ENCODE assay signal across 1 cellular context in genomic region chr6:4950076-4950475, GRCh38.
TF ChIP-seq lines count a peak whose summit lies in the region.

No MANE protein-coding gene starts in this region.

TF ChIP-seq in H1, 55 proteins besides CTCF, POLR2A, EP300 and RAD21 (continued from another document):
- no peak for TF ChIP-seq SIN3A (conservative IDR thresholded peaks at IDR 0.05 in 1 of 2, IDR thresholded peaks at IDR 0.05 in 1 of 2; ENCODE audit: low read depth in 1 of 2, low read length in 2 of 2)
- no peak for TF ChIP-seq CHD2 (IDR thresholded peaks at IDR 0.05; ENCODE audit: low read length)
- no peak for TF ChIP-seq HDAC2 (IDR thresholded peaks at IDR 0.05; ENCODE audit: borderline replicate concordance in 1 of 2, low read depth in 2 of 2, low read length in 2 of 2)
- no peak for TF ChIP-seq SRF (IDR thresholded peaks at IDR 0.05; ENCODE audit: low read depth, low read length)
- TF ChIP-seq YY1 (IDR thresholded peaks at IDR 0.05; ENCODE audit: low read depth, low read length): no peak
- peak; percentile 47; the same call in 1 of the 2 replicates for TF ChIP-seq MAX (IDR thresholded peaks at IDR 0.05)
- TF ChIP-seq E2F6 (IDR thresholded peaks at IDR 0.05): peak; percentile 79
